Comparison of ENCODE assay signal across 8 cellular contexts in genomic region chr17:43021739-43022512, GRCh38. TPM values are rescaled to one million over a fixed set of nuclear protein-coding genes. Genes with fewer than 3 reads are reported as not detected.
DNase-seq lines count a peak whose midpoint lies in the region; ATAC-seq and TF ChIP-seq lines count a peak whose summit lies in the region.

Gene VAT1 (minus strand): TSS chr17:43022385. CDS start chr17:43022322, 63 bp downstream.

- intact Hi-C loops in colonic mucosa (cut with DNase I), result loop anchor here (10.0 kb wide), 2 partner anchors 293 to 323 kb away; no protein-coding TSS in a partner anchor

- H3K9me3 ChIP-seq in colonic mucosa, result no peaks in the 10 kb centered on the region

- peak within 1 kb of the TSS; percentile 90 to 97 for H3K9ac ChIP-seq in colonic mucosa (ENCODE audit: low read depth in 2 of 2, low read length in 2 of 2)

- peak within 1 kb of the TSS; percentile 83 for H3K27ac ChIP-seq in colonic mucosa

- no peaks in the 10 kb centered on the region for H3K4me1 ChIP-seq in colonic mucosa

- CTCF ChIA-PET in BJ (lab: Yijun Ruan, JAX), result interaction anchor here (0.6 kb wide), 2 partner anchors 314 to 401 kb away, joined by 3 read pairs; no protein-coding TSS in a partner anchor

- DNase-seq in BJ (ENCODE audit: low read depth), result no peak
- peak; percentile 96 for DNase-seq in H7
- peak; percentile 46 for DNase-seq in NCI-H510A (lab: John Stamatoyannopoulos, UW)
- peak; percentile 50 to 57 for DNase-seq in activated CD4-positive, alpha-beta T cell treated with anti-CD3 and anti-CD28 coated beads for 4 hours
- DNase-seq in colonic mucosa, result peak; percentile 87
- DNase-seq in kidney tubule cell (ENCODE audit: low spot score), result peak; percentile 78
- DNase-seq in stimulated activated CD4-positive, alpha-beta T cell treated with anti-CD3 and anti-CD28 coated beads, Interleukin-15, amount 100 ng/mL, for 24 hours, result peak; percentile 79

- H3K27me3 ChIP-seq in BJ (ENCODE audit: control insufficient read depth, insufficient read depth, low read length) (peaks cover 2% of the 10 kb centered on the region; the same call in 1 of the 2 replicates), H7 (ENCODE audit: control insufficient read depth, insufficient read depth, low read length) (no peaks in the 10 kb centered on the region), colonic mucosa (no peaks in the 10 kb centered on the region)

- TF ChIP-seq CTCF in BJ (IDR thresholded peaks at IDR 0.05; ENCODE audit: insufficient read depth, low read depth, low read length), result no peak
- TF ChIP-seq CTCF in colonic mucosa (IDR thresholded peaks at IDR 0.05), result no peak

- peak within 1 kb of the TSS; percentile 100 for H3K4me3 ChIP-seq in BJ (ENCODE audit: low read depth, low read length)
- peak within 1 kb of the TSS; percentile 98 for H3K4me3 ChIP-seq in H7 (ENCODE audit: insufficient read depth, low read depth, low read length)
- H3K4me3 ChIP-seq in colonic mucosa, result peak within 1 kb of the TSS; percentile 99

- ATAC-seq in GM19452 (IDR thresholded peaks at IDR 0.05; ENCODE audit: unreplicated experiment), result no peak

- POLR2A ChIA-PET in BJ (lab: Charles Lee), result interaction anchor here (0.6 kb wide), 1 partner anchor 198 kb away, joined by 3 read pairs; the partner anchor contains the start of gene BECN1

- H3K36me3 ChIP-seq in BJ (ENCODE audit: control insufficient read depth, insufficient read depth, low read length), result peaks cover 11% of the 10 kb centered on the region
- H3K36me3 ChIP-seq in H7 (replicated peaks; ENCODE audit: control insufficient read depth, insufficient read depth, low read length), result peaks cover 12% of the 10 kb centered on the region
- H3K36me3 ChIP-seq in colonic mucosa, result no peaks in the 10 kb centered on the region

RNA-seq across cellular contexts. Expression of gene VAT1, which starts in this region (rescaled TPM):
- polyA plus RNA-seq in BJ (2011; rRNA removed), result 170 and 245 TPM in 2 replicates
- 157 and 258 TPM in 2 replicates for polyA minus RNA-seq in BJ (2011; rRNA and poly(A)+ RNA removed)
- 263 and 264 TPM in 2 replicates for total RNA-seq in H7 (2014; rRNA removed; shearing (Covaris generic))
- 10 to 100 TPM; 33.2 to 61.5 TPM for total RNA-seq in colonic mucosa
